1 cellular context compared by ENCODE assay signal in genomic region chr1:12166834-12167492, GRCh38.
TF ChIP-seq lines count a peak whose summit lies in the region.

Gene TNFRSF1B, plus strand, starts transcription at chr1:12166991. Its CDS starts 101 bp downstream, at chr1:12167092.

TF ChIP-seq in GM12878, 131 proteins besides CTCF, POLR2A, EP300 and RAD21 (continued from another document and continues in another):
- TF ChIP-seq ZBTB40 (IDR thresholded peaks at IDR 0.05; ENCODE audit: borderline replicate concordance) (no peak), E4F1 (IDR thresholded peaks at IDR 0.05; ENCODE audit: borderline replicate concordance, partially characterized antibody) (no peak), KAT2A (conservative IDR thresholded peaks at IDR 0.05; ENCODE audit: control insufficient read depth, low read depth, low read length) (no peak), TCF7 (IDR thresholded peaks at IDR 0.05; ENCODE audit: borderline replicate concordance) (no peak), YY1 (IDR thresholded peaks at IDR 0.05; ENCODE audit: low read depth, low read length) (no peak), NR2C1 (IDR thresholded peaks at IDR 0.05) (peak; percentile 42; the same call in 1 of the 2 replicates), CHD4 (IDR thresholded peaks at IDR 0.05) (no peak), ZNF274 (IDR thresholded peaks at IDR 0.05; ENCODE audit: insufficient read depth, insufficient read length) (no peak), SMAD5 (IDR thresholded peaks at IDR 0.05; ENCODE audit: low read depth) (0 out of 2 replicates have a peak, but pooled peaks have one; percentile 33), HDAC6 (IDR thresholded peaks at IDR 0.05; ENCODE audit: unreplicated experiment) (peak; percentile 93), REST (IDR thresholded peaks at IDR 0.05; ENCODE audit: low read depth, low read length) (no peak), NRF1 (conservative IDR thresholded peaks at IDR 0.05; ENCODE audit: low read depth, low read length) (no peak), ZBTB33 (IDR thresholded peaks at IDR 0.05) (no peak), IRF4 (IDR thresholded peaks at IDR 0.05; ENCODE audit: low read depth, low read length) (no peak), POLR2AphosphoS5 (IDR thresholded peaks at IDR 0.05; ENCODE audit: low read length) (peak; percentile 88), ZBTB4 (CRISPR knock-in tag; IDR thresholded peaks at IDR 0.05) (no peak), IKZF2 (IDR thresholded peaks at IDR 0.05) (no peak), ZNF622 (IDR thresholded peaks at IDR 0.05) (no peak), TAF1 (IDR thresholded peaks at IDR 0.05; ENCODE audit: borderline replicate concordance, low read depth, low read length) (peak; percentile 99), MEF2A (IDR thresholded peaks at IDR 0.05; ENCODE audit: insufficient read depth, low read depth, low read length) (no peak), PAX5 (IDR thresholded peaks at IDR 0.05; ENCODE audit: borderline replicate concordance, low read depth, low read length) (peak; percentile 31; the same call in 1 of the 2 replicates), GATAD2B (conservative IDR thresholded peaks at IDR 0.05; ENCODE audit: low read depth) (peak; percentile 99), ZNF217 (IDR thresholded peaks at IDR 0.05) (peak; percentile 67; the same call in 1 of the 2 replicates), NKRF (conservative IDR thresholded peaks at IDR 0.05) (peak; percentile 95), SMC3 (IDR thresholded peaks at IDR 0.05; ENCODE audit: borderline replicate concordance, low read length) (no peak), SKIL (IDR thresholded peaks at IDR 0.05; ENCODE audit: low read depth, poor library complexity, severe bottlenecking) (no peak), EZH2 (IDR thresholded peaks at IDR 0.05; ENCODE audit: borderline replicate concordance, control insufficient read depth, low read depth, low read length) (no peak), HCFC1 (IDR thresholded peaks at IDR 0.05; ENCODE audit: low read length) (no peak), TCF3 (IDR thresholded peaks at IDR 0.05; ENCODE audit: borderline replicate concordance, insufficient read depth, low read depth, low read length) (peak; percentile 60; the same call in 1 of the 2 replicates), ZSCAN29 (IDR thresholded peaks at IDR 0.05) (0 out of 2 replicates have a peak, but pooled peaks have one; percentile 58), RAD51 (IDR thresholded peaks at IDR 0.05) (no peak), HDAC2 (IDR thresholded peaks at IDR 0.05) (no peak), BCL11A (IDR thresholded peaks at IDR 0.05; ENCODE audit: low read depth, low read length) (no peak), ZBED1 (IDR thresholded peaks at IDR 0.05; ENCODE audit: borderline replicate concordance) (no peak), SIN3A (IDR thresholded peaks at IDR 0.05; ENCODE audit: low read depth, low read length) (peak; percentile 42; the same call in 1 of the 2 replicates), BHLHE40 (IDR thresholded peaks at IDR 0.05; ENCODE audit: borderline replicate concordance in 1 of 2, low read depth in 2 of 2, low read length in 1 of 2) (peak; percentile 34 to 85; a peak in 3 of 4 replicates), MEF2B (IDR thresholded peaks at IDR 0.05; ENCODE audit: partially characterized antibody, poor library complexity, severe bottlenecking) (no peak), IKZF1 (conservative IDR thresholded peaks at IDR 0.05) (peak; percentile 81), NR2F1 (conservative IDR thresholded peaks at IDR 0.05) (peak; percentile 96), CBFB (IDR thresholded peaks at IDR 0.05; ENCODE audit: low read depth) (no peak), ATF2 (IDR thresholded peaks at IDR 0.05; ENCODE audit: low read length) (no peak)
